In the genomic region with DNA sequence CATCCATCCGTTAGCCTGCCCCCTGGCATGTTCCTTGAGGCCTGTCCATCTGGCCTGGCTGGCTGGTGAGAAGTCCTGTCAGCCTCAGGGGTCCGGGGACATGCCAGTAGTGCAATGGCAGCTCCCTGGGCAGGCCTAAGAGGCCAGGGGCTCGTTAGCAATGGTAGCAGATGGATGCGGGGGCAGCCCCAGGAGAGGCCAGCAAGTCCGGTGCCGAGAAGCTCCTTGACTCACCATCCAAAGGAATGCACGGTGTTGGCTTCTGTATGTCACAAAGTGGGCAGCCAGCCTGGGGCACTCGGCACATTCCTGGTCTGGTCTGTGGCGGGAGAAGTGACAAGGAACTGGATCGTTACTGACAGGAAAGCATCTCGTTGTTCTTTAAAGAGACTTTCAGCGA, we compare ENCODE assay signal across 1 cellular context.
TF ChIP-seq lines count a peak whose summit lies in the region.

No MANE protein-coding gene starts in this region.

TF ChIP-seq in neural cell, 6 proteins besides CTCF, POLR2A, EP300 and RAD21 (continued from another document):
- TF ChIP-seq REST (IDR thresholded peaks at IDR 0.05; ENCODE audit: borderline replicate concordance) = no peak
- TF ChIP-seq SMC3 (conservative IDR thresholded peaks at IDR 0.05; ENCODE audit: poor library complexity) = no peak
- TF ChIP-seq MXI1 (conservative IDR thresholded peaks at IDR 0.05; ENCODE audit: poor library complexity, severe bottlenecking) = no peak
- no peak for TF ChIP-seq POLR2AphosphoS5 (IDR thresholded peaks at IDR 0.05)
